Comparison of ENCODE assay signal across 12 cellular contexts in the genomic region with DNA sequence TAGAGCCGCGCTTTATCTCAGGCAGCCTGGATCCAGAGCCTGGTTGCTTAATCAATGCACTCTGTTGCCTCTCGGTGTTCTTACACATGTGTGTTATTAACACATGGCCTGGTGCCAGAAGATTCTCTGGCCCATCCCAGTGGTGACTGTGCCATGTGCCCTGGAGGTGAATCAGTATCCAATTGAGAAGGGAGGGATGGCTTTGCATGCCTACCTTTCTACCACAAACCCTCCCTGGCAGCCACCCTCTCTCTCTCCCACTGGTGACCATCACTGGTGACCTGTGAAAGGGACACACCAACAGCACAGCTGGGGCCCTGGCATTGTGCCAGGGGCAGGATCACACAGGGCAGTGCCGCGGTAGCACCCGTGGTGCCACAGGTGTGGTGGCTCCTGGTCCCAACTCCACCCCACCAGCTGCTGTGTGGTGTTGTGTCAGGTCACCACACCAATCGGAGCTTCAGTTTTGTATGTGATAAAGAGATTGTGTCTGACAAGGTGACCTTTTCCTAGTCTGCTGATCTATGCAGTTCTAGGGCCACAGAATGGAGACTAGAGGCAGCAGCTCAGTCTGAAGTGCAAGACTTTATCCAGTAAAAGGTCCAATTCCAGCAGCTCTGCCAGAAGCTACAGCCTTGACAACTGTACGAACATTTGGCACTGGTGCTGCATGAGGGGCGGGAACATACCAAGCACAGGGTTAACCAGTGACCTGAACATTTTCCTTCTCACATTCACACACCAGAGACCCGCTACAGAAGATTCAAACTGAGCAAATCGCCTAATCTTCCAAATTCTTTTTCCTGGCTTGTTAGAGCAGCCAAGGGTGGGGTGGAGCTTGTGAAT. TPM values are rescaled to one million over a fixed set of nuclear protein-coding genes. Genes with fewer than 3 reads are reported as not detected.
DNase-seq lines count a peak whose midpoint lies in the region; ATAC-seq and TF ChIP-seq lines count a peak whose summit lies in the region.
"Had no signal": no experiment of that assay in that cellular context is flagged by ENCODE, and none has a peak within 500 bp of the region (broad histone marks: within the 10 kb centered on the region; RNA-seq: fewer than 3 reads in every experiment).

No MANE protein-coding gene starts in this region.

- no peak overlapping the region for H3K4me3 Mint-ChIP-seq in activated CD4-positive, alpha-beta memory T cell treated with anti-CD3 and anti-CD28 coated beads for 36 hours

- TF ChIP-seq POLR2A in ovary (IDR thresholded peaks at IDR 0.05): no peak

- H3K9me3 ChIP-seq in PC-3 (ENCODE audit: low read length) (no peaks in the 10 kb centered on the region), ovary (no peaks in the 10 kb centered on the region)

- no peaks in the 10 kb centered on the region for H4K20me1 ChIP-seq in PC-3 (ENCODE audit: low read length)

- no TSS peak for BruUV-seq in PC-3 (replicated peaks; lab: Mats Ljungman, UMichigan)

- no peak overlapping the region for H2AFZ ChIP-seq in PC-3 (ENCODE audit: low read length)

- H3K27ac Mint-ChIP-seq in activated CD4-positive, alpha-beta memory T cell treated with anti-CD3 and anti-CD28 coated beads for 36 hours: no peak overlapping the region

- intact Hi-C loops in PC-3 (cut with micrococcal nuclease) (no loop called here), ovary (cut with DNase I) (loop anchor here in 2 of 4 donors (10.0 kb wide), 1 partner anchor 57 kb away; the partner anchor contains the start of gene FMO4 (in 2 of the 2))
- intact Hi-C loops in activated CD4-positive, alpha-beta memory T cell treated with anti-CD3 and anti-CD28 coated beads for 36 hours (cut with micrococcal nuclease): no loop called here

- POLR2A ChIA-PET in PC-3 (lab: Charles Lee; ENCODE audit: unreplicated experiment): no interaction called here
- POLR2A ChIA-PET in activated CD4-positive, alpha-beta memory T cell treated with anti-CD3 and anti-CD28 coated beads for 36 hours (lab: Charles Lee): no interaction called here

- no peaks in the 10 kb centered on the region for H3K9me2 ChIP-seq in PC-3 (replicated peaks; ENCODE audit: low read length)

- ATAC-seq in PC-3 (no peak), HG03571 (IDR thresholded peaks at IDR 0.05; ENCODE audit: unreplicated experiment) (no peak), GM19395 (IDR thresholded peaks at IDR 0.05; ENCODE audit: unreplicated experiment) (no peak), HG02798 (IDR thresholded peaks at IDR 0.05; ENCODE audit: poor library complexity, unreplicated experiment) (no peak)
- ATAC-seq: HCT116 had no signal

- H3K4me2 ChIP-seq in PC-3 (ENCODE audit: low read length): no peak overlapping the region

- H3K36me3 ChIP-seq in PC-3 (ENCODE audit: low read depth, low read length): no peaks in the 10 kb centered on the region
- no peaks in the 10 kb centered on the region for H3K36me3 ChIP-seq in ovary

- no peaks in the 10 kb centered on the region for H3K36me3 Mint-ChIP-seq in activated CD4-positive, alpha-beta memory T cell treated with anti-CD3 and anti-CD28 coated beads for 36 hours

- no peaks in the 10 kb centered on the region for H3K9me3 Mint-ChIP-seq in activated CD4-positive, alpha-beta memory T cell treated with anti-CD3 and anti-CD28 coated beads for 36 hours

- CTCF ChIA-PET in PC-3 (lab: Charles Lee): no interaction called here
- CTCF ChIA-PET in activated CD4-positive, alpha-beta memory T cell treated with anti-CD3 and anti-CD28 coated beads for 36 hours (lab: Charles Lee): interaction anchor here (1.0 to 1.5 kb wide), 2 partner anchors 12 to 56 kb away, joined by 5 to 6 read pairs; partner anchors contain the start of gene FMO4

- DNase-seq in EH (ENCODE audit: low read depth) (peak; percentile 56), PC-3 (peak; percentile 58), fibroblast of mammary gland (ENCODE audit: low read depth) (peak; percentile 88), ovary (peak; percentile 59 to 72 (median 64))
- no peak for DNase-seq in activated CD4-positive, alpha-beta memory T cell treated with anti-CD3 and anti-CD28 coated beads for 36 hours
- DNase-seq: activated effector memory CD4-positive, alpha-beta T cell treated with anti-CD3 and anti-CD28 coated beads, Interleukin-2, amount 50 U/mL, for 16 hours; effector memory CD4-positive, alpha-beta T cell had no signal

- TF ChIP-seq EP300 in ovary (IDR thresholded peaks at IDR 0.05): no peak

- no peak for TF ChIP-seq CTCF in PC-3 (conservative IDR thresholded peaks at IDR 0.05; ENCODE audit: low read depth, low read length)
- TF ChIP-seq CTCF in fibroblast of mammary gland (conservative IDR thresholded peaks at IDR 0.05; ENCODE audit: control insufficient read depth, insufficient read depth, low read depth, low read length): no peak
- TF ChIP-seq CTCF in ovary (IDR thresholded peaks at IDR 0.05): no peak

- no peak overlapping the region for H3K9ac ChIP-seq in PC-3 (ENCODE audit: low read length)

- peaks cover 1% of the 10 kb centered on the region for H3K4me1 Mint-ChIP-seq in activated CD4-positive, alpha-beta memory T cell treated with anti-CD3 and anti-CD28 coated beads for 36 hours (ENCODE audit: low read depth)

- no peak overlapping the region for H3K27ac ChIP-seq in PC-3 (ENCODE audit: low read length)
- peak overlapping the region in 1 of 2 donors; percentile 54 for H3K27ac ChIP-seq in ovary

- no peaks in the 10 kb centered on the region for H3K79me2 ChIP-seq in PC-3 (ENCODE audit: low read length)

- WGBS in ovary, 3 donors: 8 to 16% (median 11%) methylated on average over 11 of the region's 11 CpGs

- H3K27me3 ChIP-seq in PC-3 (ENCODE audit: low read length): peaks cover 46% of the 10 kb centered on the region
- H3K27me3 ChIP-seq in ovary: no peaks in the 10 kb centered on the region

- H3K4me1 ChIP-seq in PC-3 (ENCODE audit: insufficient read depth, low read length) (peaks cover 14% of the 10 kb centered on the region), ovary (ENCODE audit: insufficient read depth) (peaks cover 23% of the 10 kb centered on the region)

- no peak overlapping the region for H3K4me3 ChIP-seq in PC-3 (ENCODE audit: low read length)
- H3K4me3 ChIP-seq in fibroblast of mammary gland (ENCODE audit: control insufficient read depth, low read depth, low read length): no peak overlapping the region
- H3K4me3 ChIP-seq in ovary: no peak overlapping the region

- H3K27me3 Mint-ChIP-seq in activated CD4-positive, alpha-beta memory T cell treated with anti-CD3 and anti-CD28 coated beads for 36 hours: peaks cover 20% of the 10 kb centered on the region

- H3F3A ChIP-seq in PC-3 (ENCODE audit: low read length, unreplicated experiment): no peaks in the 10 kb centered on the region

RNA-seq across cellular contexts. Expression of gene FMO1, which starts 9.1 kb away (rescaled TPM):
- total RNA-seq in PC-3 (2014; rRNA removed) (not detected in 2 replicates), ovary (10 to 100 TPM in 2 of 7 donors, 1 to 10 TPM in 4, not detected in 1; 4.1 to 15.0 (median 5.8) TPM)
- 10 to 100 TPM in 1 of 2 donors, 1 to 10 TPM in 1; 3.8 to 32.2 TPM for polyA plus RNA-seq in ovary
- not detected for total RNA-seq in activated CD4-positive, alpha-beta memory T cell treated with anti-CD3 and anti-CD28 coated beads for 36 hours
- total RNA-seq: HT-29 had no signal

RNA-seq across cellular contexts. Expression of gene FMO4, which starts 56.6 kb away (rescaled TPM):
- total RNA-seq in PC-3 (2014; rRNA removed): 0.23 and 0.98 TPM in 2 replicates
- 1 to 10 TPM; 1.9 to 4.4 (median 3.7) TPM for total RNA-seq in ovary
- polyA plus RNA-seq in ovary: 1 to 10 TPM; 3.2 to 8.0 TPM
- total RNA-seq in activated CD4-positive, alpha-beta memory T cell treated with anti-CD3 and anti-CD28 coated beads for 36 hours: 1 to 10 TPM; 1.4 to 1.9 TPM
- total RNA-seq: HT-29 had no signal
